ENCODE assay signal across 8 cellular contexts in the genomic region with DNA sequence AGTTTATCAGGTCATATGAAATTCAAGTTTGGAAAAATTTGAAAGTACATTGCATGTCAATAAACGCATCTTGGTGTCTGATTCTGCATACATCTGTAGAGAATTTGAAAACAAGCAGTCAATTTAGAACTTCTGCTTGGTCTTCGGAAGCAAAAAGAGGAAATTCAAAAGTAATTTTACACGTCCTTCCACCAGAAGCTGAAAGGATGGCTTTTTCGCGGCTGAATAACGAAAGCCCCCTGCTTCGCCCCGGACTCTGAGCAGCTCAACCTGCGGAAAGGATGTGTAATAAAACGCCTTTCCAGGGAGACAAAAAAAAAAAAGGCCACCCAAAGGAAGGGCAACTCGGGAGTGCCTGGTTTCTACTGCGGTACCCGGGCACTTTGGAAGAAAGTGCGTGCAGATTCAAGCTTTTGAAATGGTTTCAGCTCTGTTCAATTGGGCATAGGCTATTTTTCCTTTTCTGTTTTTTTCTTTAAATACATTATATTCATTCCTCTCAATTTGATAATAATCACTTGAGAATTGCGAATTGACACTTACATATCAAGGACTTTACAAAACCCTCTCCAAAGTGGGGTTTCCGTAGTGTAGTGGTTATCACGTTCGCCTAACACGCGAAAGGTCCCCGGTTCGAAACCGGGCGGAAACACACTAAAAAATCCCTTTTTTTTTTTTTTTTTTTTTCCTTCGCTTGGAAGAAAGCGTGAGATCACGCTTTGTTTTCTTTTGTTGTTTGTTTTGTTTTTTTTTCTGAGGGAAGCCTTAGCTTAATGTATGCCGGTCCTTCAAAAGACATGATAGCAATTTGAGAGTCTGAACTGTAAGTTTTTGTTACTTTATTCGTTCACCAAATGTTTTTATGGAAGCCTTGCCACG. TPM values are rescaled to one million over a fixed set of nuclear protein-coding genes. Genes with fewer than 3 reads are reported as not detected.
A peak's percentile ranks its signal among the peaks of the same experiment; 100 is the strongest.
DNase-seq lines count a peak whose midpoint lies in the region; ATAC-seq and TF ChIP-seq lines count a peak whose summit lies in the region.

No MANE protein-coding gene starts in this region.

- ATAC-seq in HG03342 (IDR thresholded peaks at IDR 0.05; ENCODE audit: unreplicated experiment) (peak; percentile 13), HG03457 (IDR thresholded peaks at IDR 0.05; ENCODE audit: unreplicated experiment) (no peak)

- H3K9ac ChIP-seq in colonic mucosa (ENCODE audit: low read depth in 2 of 2, low read length in 2 of 2): peak overlapping the region; percentile 93 to 97

- intact Hi-C loops in colonic mucosa (cut with DNase I): loop anchor here (10.0 kb wide), 1 partner anchor 213 kb away; no protein-coding TSS in a partner anchor

- peak overlapping the region; percentile 100 for H3K27ac ChIP-seq in colonic mucosa

- H3K36me3 ChIP-seq in colonic mucosa: no peaks in the 10 kb centered on the region

- no peak for TF ChIP-seq CTCF in colonic mucosa (IDR thresholded peaks at IDR 0.05)

- no peaks in the 10 kb centered on the region for H3K9me3 ChIP-seq in colonic mucosa

- peak overlapping the region; percentile 87 for H3K4me3 ChIP-seq in colonic mucosa

- peak; percentile 87 for DNase-seq in DMS 273 treated with DMSO at 0.1 percent for 48 hours (lab: John Stamatoyannopoulos, UW)
- DNase-seq in NCI-H510A (lab: John Stamatoyannopoulos, UW): peak; percentile 59
- DNase-seq in activated CD4-positive, CD25-positive, alpha-beta regulatory T cell treated with anti-CD3 and anti-CD28 coated beads, Interleukin-2, amount 50 U/mL, for 72 hours: peak; percentile 59
- DNase-seq in colonic mucosa: peak; percentile 71
- DNase-seq in kidney tubule cell (ENCODE audit: low spot score): peak; percentile 83
- DNase-seq in stimulated activated CD4-positive, alpha-beta T cell treated with anti-CD3 and anti-CD28 coated beads, Interleukin-1b, Interleukin-23, amount 100 ng/mL, for 48 hours: peak; percentile 50

- H3K4me1 ChIP-seq in colonic mucosa: peaks cover 23% of the 10 kb centered on the region

- H3K27me3 ChIP-seq in colonic mucosa: no peaks in the 10 kb centered on the region

RNA-seq across cellular contexts. Expression of a gene that starts 1.3 kb away (rescaled TPM):
- 10 to 100 TPM; 11.1 to 12.9 TPM for total RNA-seq in colonic mucosa

RNA-seq across cellular contexts. Expression of a gene that starts 2.5 kb away (rescaled TPM):
- 1 to 10 TPM; 1.2 to 1.6 TPM for total RNA-seq in colonic mucosa

RNA-seq across cellular contexts. Expression of a gene that starts 7.0 kb away (rescaled TPM):
- 1 to 10 TPM; 5.5 to 9.6 TPM for total RNA-seq in colonic mucosa

RNA-seq across cellular contexts. Expression of a gene that starts 40.8 kb away (rescaled TPM):
- not detected for total RNA-seq in colonic mucosa

RNA-seq across cellular contexts. Expression of a gene that starts 40.8 kb away (rescaled TPM):
- total RNA-seq in colonic mucosa: under 1 TPM; 0.77 to 0.82 TPM
